14 cellular contexts compared by ENCODE assay signal in genomic region chr11:10109836-10110235, GRCh38.
DNase-seq lines count a peak whose midpoint lies in the region; ATAC-seq and TF ChIP-seq lines count a peak whose summit lies in the region.
"Had no signal": no experiment of that assay in that cellular context is flagged by ENCODE, and none has a peak within 500 bp of the region (broad histone marks: within the 10 kb centered on the region; RNA-seq: fewer than 3 reads in every experiment).

No MANE protein-coding gene starts in this region.

- H3K4me1 Mint-ChIP-seq in chondrocyte (ENCODE audit: low read depth) (peaks cover 41% of the 10 kb centered on the region), mesothelial cell of epicardium (peaks cover 17% of the 10 kb centered on the region)

- DNase-seq in Right ventricle myocardium superior (no peak), right cardiac atrium (no peak), chondrocyte (ENCODE audit: low spot score) (no peak), mesothelial cell of epicardium (ENCODE audit: low spot score in 2 of 2, unreplicated experiment in 2 of 2) (no peak), NCI-H510A treated with DMSO at 0.1 percent for 48 hours (lab: John Stamatoyannopoulos, UW) (no peak), RWPE1 (ENCODE audit: low spot score) (no peak), kidney glomerular epithelial cell (lab: John Stamatoyannopoulos, UW) (no peak)
- DNase-seq: activated T-cell treated with anti-CD3 and anti-CD28 coated beads, Interleukin-2, amount 50 U/mL, for 4 hours; brain microvascular endothelial cell; DMS153; islet precursor cell had no signal

- WGBS in right cardiac atrium, result 12% methylated on average over 1 of the region's 1 CpG

- H3K9me3 Mint-ChIP-seq in chondrocyte (ENCODE audit: low read depth) (peaks cover 2% of the 10 kb centered on the region), mesothelial cell of epicardium (no peaks in the 10 kb centered on the region)
- H3K9me3 Mint-ChIP-seq: activated T-cell treated with anti-CD3 and anti-CD28 coated beads, Interleukin-2, amount 50 U/mL, for 4 hours had no signal

- no peaks in the 10 kb centered on the region for H3K27me3 Mint-ChIP-seq in chondrocyte (ENCODE audit: low read depth)
- H3K27me3 Mint-ChIP-seq in mesothelial cell of epicardium (ENCODE audit: low read depth), result no peaks in the 10 kb centered on the region
- H3K27me3 Mint-ChIP-seq: IgD-negative memory B cell had no signal

- intact Hi-C loops in Right ventricle myocardium superior (cut with DNase I), result no loop called here
- intact Hi-C loops in right cardiac atrium (cut with DNase I), result no loop called here

- H3K4me3 ChIP-seq in right cardiac atrium (ENCODE audit: low read length), result no peak overlapping the region

- H3K36me3 Mint-ChIP-seq in chondrocyte (ENCODE audit: low read depth), result peaks cover 3% of the 10 kb centered on the region
- peaks cover 4% of the 10 kb centered on the region for H3K36me3 Mint-ChIP-seq in mesothelial cell of epicardium
- H3K36me3 Mint-ChIP-seq: IgD-negative memory B cell had no signal

- H3K4me1 ChIP-seq in right cardiac atrium (ENCODE audit: control insufficient read depth, insufficient read depth, low read length), result no peaks in the 10 kb centered on the region

- CTCF ChIA-PET in RWPE1 (lab: Yijun Ruan, JAX), result interaction anchor here (0.6 to 0.7 kb wide), 2 partner anchors 33 to 234 kb away, joined by 3 read pairs; no protein-coding TSS in a partner anchor

- peak overlapping the region; percentile 58 for H3K27ac Mint-ChIP-seq in chondrocyte (ENCODE audit: unreplicated experiment)
- H3K27ac Mint-ChIP-seq in mesothelial cell of epicardium, result peak overlapping the region; percentile 90
- H3K27ac Mint-ChIP-seq: IgD-negative memory B cell had no signal

- ATAC-seq in Right ventricle myocardium superior (ENCODE audit: poor library complexity), result peak; percentile 70
- ATAC-seq in right cardiac atrium, result no peak
- no peak for ATAC-seq in GM21367 (IDR thresholded peaks at IDR 0.05; ENCODE audit: unreplicated experiment)
- ATAC-seq: activated T-cell treated with anti-CD3 and anti-CD28 coated beads, Interleukin-2, amount 50 U/mL, for 4 hours had no signal

- TF ChIP-seq CTCF in chondrocyte (IDR thresholded peaks at IDR 0.05) (no peak), mesothelial cell of epicardium (IDR thresholded peaks at IDR 0.05; ENCODE audit: unreplicated experiment) (no peak), RWPE1 (conservative IDR thresholded peaks at IDR 0.05; ENCODE audit: low read depth) (no peak)

- H3K27ac ChIP-seq in right cardiac atrium (ENCODE audit: low read length) (no peak overlapping the region), RWPE1 (no peak overlapping the region)
- H3K27ac ChIP-seq: brain microvascular endothelial cell, thoracic aorta had no signal

- POLR2A ChIA-PET in RWPE1 (lab: Yijun Ruan, JAX; ENCODE audit: low non-redundant PET), result no interaction called here

- H3K27me3 ChIP-seq in right cardiac atrium (ENCODE audit: control insufficient read depth, insufficient read depth), result no peaks in the 10 kb centered on the region
- H3K27me3 ChIP-seq: brain microvascular endothelial cell had no signal

- H3K4me3 Mint-ChIP-seq in chondrocyte (ENCODE audit: unreplicated experiment) (no peak overlapping the region), mesothelial cell of epicardium (no peak overlapping the region)
- H3K4me3 Mint-ChIP-seq: activated T-cell treated with anti-CD3 and anti-CD28 coated beads, Interleukin-2, amount 50 U/mL, for 4 hours; IgD-negative memory B cell had no signal

- no peaks in the 10 kb centered on the region for H3K9me3 ChIP-seq in right cardiac atrium (ENCODE audit: control insufficient read depth, low read length)
- H3K9me3 ChIP-seq: thoracic aorta had no signal
